In the genomic region with DNA sequence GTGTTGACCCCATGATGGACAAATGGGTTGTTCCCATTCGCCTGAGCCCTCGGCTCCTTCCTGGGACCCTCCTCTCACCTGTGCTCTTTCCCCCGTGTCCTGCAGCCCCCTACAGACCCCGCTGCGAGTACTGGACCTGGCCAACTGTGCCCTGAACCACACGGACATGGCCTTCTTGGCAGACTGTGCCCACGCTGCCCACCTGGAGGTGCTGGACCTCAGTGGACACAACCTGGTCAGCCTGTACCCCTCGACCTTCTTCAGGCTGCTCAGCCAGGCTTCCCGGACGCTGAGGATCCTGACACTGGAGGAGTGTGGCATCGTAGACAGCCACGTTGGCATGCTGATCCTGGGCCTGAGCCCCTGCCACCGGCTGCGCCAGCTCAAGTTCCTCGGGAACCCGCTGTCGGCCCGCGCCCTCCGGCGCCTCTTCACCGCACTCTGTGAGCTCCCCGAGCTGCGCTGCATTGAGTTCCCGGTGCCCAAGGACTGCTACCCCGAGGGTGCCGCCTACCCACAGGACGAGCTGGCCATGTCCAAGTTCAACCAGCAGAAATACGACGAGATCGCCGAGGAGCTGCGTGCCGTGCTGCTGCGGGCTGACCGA, we compare ENCODE assay signal across 14 cellular contexts. TPM values are rescaled to one million over a fixed set of nuclear protein-coding genes. Genes with fewer than 3 reads are reported as not detected.
"Had no signal": no experiment of that assay in that cellular context is flagged by ENCODE, and none has a peak within 500 bp of the region (broad histone marks: within the 10 kb centered on the region; RNA-seq: fewer than 3 reads in every experiment).

No MANE protein-coding gene starts in this region.

- ATAC-seq: activated T-cell treated with anti-CD3 and anti-CD28 coated beads, Interleukin-2, amount 50 U/mL, for 4 hours; foreskin keratinocyte; naive thymus-derived CD4-positive, alpha-beta T cell; stimulated activated naive CD8-positive, alpha-beta T cell treated with anti-CD3 and anti-CD28 coated beads, Interleukin-15, amount 100 ng/mL, for 72 hours had no signal

- DNase-seq: activated CD4-positive, alpha-beta memory T cell treated with anti-CD3 and anti-CD28 coated beads, Interleukin-2, amount 10 ng/mL, durations not matched to agents 7 days and 5 days; activated CD4-positive, alpha-beta T cell treated with anti-CD3 and anti-CD28 coated beads for 4 hours; activated gamma-delta T cell; activated naive CD8-positive, alpha-beta T cell treated with anti-CD3 and anti-CD28 coated beads for 36 hours; activated T-cell treated with anti-CD3 and anti-CD28 coated beads, Interleukin-2, amount 50 U/mL, for 4 hours; amygdala; effector CD8-positive, alpha-beta T cell; foreskin keratinocyte; naive thymus-derived CD4-positive, alpha-beta T cell; stimulated activated naive CD8-positive, alpha-beta T cell treated with anti-CD3 and anti-CD28 coated beads, Interleukin-15, amount 100 ng/mL, for 72 hours; T-helper 2 cell had no signal

- H3K4me1 ChIP-seq: foreskin keratinocyte had no signal

- H3K36me3 ChIP-seq: upper lobe of left lung had no signal

- H3K9me3 ChIP-seq: upper lobe of left lung had no signal

- H3K4me3 ChIP-seq: upper lobe of left lung had no signal

- FAIRE-seq: endothelial cell of umbilical vein had no signal

- H3K27ac ChIP-seq: foreskin keratinocyte, upper lobe of left lung had no signal

RNA-seq across cellular contexts. Expression of a gene that starts 3.4 kb away (rescaled TPM):
- total RNA-seq: activated CD4-positive, alpha-beta memory T cell treated with anti-CD3 and anti-CD28 coated beads, Interleukin-2, amount 10 ng/mL, durations not matched to agents 7 days and 5 days; endothelial cell of umbilical vein; foreskin keratinocyte; mononuclear cell; naive thymus-derived CD4-positive, alpha-beta T cell; upper lobe of left lung had no signal
- polyA plus RNA-seq: endothelial cell of umbilical vein, foreskin keratinocyte had no signal
